ENCODE assay signal across 10 cellular contexts in genomic region chr1:227299238-227299637, GRCh38. TPM values are rescaled to one million over a fixed set of nuclear protein-coding genes. Genes with fewer than 3 reads are reported as not detected.
A peak's percentile ranks its signal among the peaks of the same experiment; 100 is the strongest.
DNase-seq lines count a peak whose midpoint lies in the region; ATAC-seq, FAIRE-seq and TF ChIP-seq lines count a peak whose summit lies in the region.
"Had no signal": no experiment of that assay in that cellular context is flagged by ENCODE, and none has a peak within 500 bp of the region (broad histone marks: within the 10 kb centered on the region; RNA-seq: fewer than 3 reads in every experiment).

No MANE protein-coding gene starts in this region.

- H3K9me3 Mint-ChIP-seq in osteocyte (ENCODE audit: unreplicated experiment) (peaks cover 5% of the 10 kb centered on the region), CD14-positive monocyte (peaks cover 0 to 2% (median 1%) of the 10 kb centered on the region in 7 donors)
- H3K9me3 Mint-ChIP-seq in activated T-helper 1 cell treated with anti-CD3 and anti-CD28 coated beads, Interleukin-12 subunit alpha, Interleukin-12 subunit beta, Interleukin-2, Interleukin-4 antibody, amounts not matched to agents 30 ng/mL and 10 ng/mL and 1 ng/mL, durations not matched to agents 14 hours and 24 hours and 36 hours, result no peaks in the 10 kb centered on the region

- peak overlapping the region; percentile 66 for H3K4me3 Mint-ChIP-seq in osteocyte (ENCODE audit: unreplicated experiment)
- no peak overlapping the region for H3K4me3 Mint-ChIP-seq in CD14-positive monocyte
- no peak overlapping the region for H3K4me3 Mint-ChIP-seq in activated T-helper 1 cell treated with anti-CD3 and anti-CD28 coated beads, Interleukin-12 subunit alpha, Interleukin-12 subunit beta, Interleukin-2, Interleukin-4 antibody, amounts not matched to agents 30 ng/mL and 10 ng/mL and 1 ng/mL, durations not matched to agents 14 hours and 24 hours and 36 hours

- ATAC-seq in HG03135 (IDR thresholded peaks at IDR 0.05; ENCODE audit: unreplicated experiment), result no peak

- H3K36me3 Mint-ChIP-seq in osteocyte (ENCODE audit: unreplicated experiment) (peaks cover 20% of the 10 kb centered on the region), CD14-positive monocyte (no peaks in the 10 kb centered on the region)
- no peaks in the 10 kb centered on the region for H3K36me3 Mint-ChIP-seq in activated T-helper 1 cell treated with anti-CD3 and anti-CD28 coated beads, Interleukin-12 subunit alpha, Interleukin-12 subunit beta, Interleukin-2, Interleukin-4 antibody, amounts not matched to agents 30 ng/mL and 10 ng/mL and 1 ng/mL, durations not matched to agents 14 hours and 24 hours and 36 hours (ENCODE audit: low read depth)

- H3K27ac ChIP-seq in SJCRH30 (peak overlapping the region; percentile 37), epithelial cell of prostate (peak overlapping the region; percentile 79)
- H3K27ac ChIP-seq: prostate gland had no signal

- TF ChIP-seq CTCF in D721Med (IDR thresholded peaks at IDR 0.05; ENCODE audit: insufficient read depth, missing control alignments) (no peak), osteocyte (IDR thresholded peaks at IDR 0.05) (no peak), CD14-positive monocyte (IDR thresholded peaks at IDR 0.05) (no peak)

- H3K4me1 Mint-ChIP-seq in osteocyte (ENCODE audit: unreplicated experiment) (peaks cover 67% of the 10 kb centered on the region), CD14-positive monocyte (peaks cover 5% of the 10 kb centered on the region)
- no peaks in the 10 kb centered on the region for H3K4me1 Mint-ChIP-seq in activated T-helper 1 cell treated with anti-CD3 and anti-CD28 coated beads, Interleukin-12 subunit alpha, Interleukin-12 subunit beta, Interleukin-2, Interleukin-4 antibody, amounts not matched to agents 30 ng/mL and 10 ng/mL and 1 ng/mL, durations not matched to agents 14 hours and 24 hours and 36 hours (ENCODE audit: low read depth)

- H3K27ac Mint-ChIP-seq in osteocyte (ENCODE audit: unreplicated experiment) (peak overlapping the region; percentile 85), CD14-positive monocyte (no peak overlapping the region)
- H3K27ac Mint-ChIP-seq in activated T-helper 1 cell treated with anti-CD3 and anti-CD28 coated beads, Interleukin-12 subunit alpha, Interleukin-12 subunit beta, Interleukin-2, Interleukin-4 antibody, amounts not matched to agents 30 ng/mL and 10 ng/mL and 1 ng/mL, durations not matched to agents 14 hours and 24 hours and 36 hours, result no peak overlapping the region

- no peak overlapping the region for H3K4me3 ChIP-seq in SJCRH30
- H3K4me3 ChIP-seq: prostate gland had no signal

- H3K27me3 Mint-ChIP-seq in osteocyte (ENCODE audit: unreplicated experiment) (no peaks in the 10 kb centered on the region), CD14-positive monocyte (ENCODE audit: low read depth in 3 of 3) (no peaks in the 10 kb centered on the region)
- H3K27me3 Mint-ChIP-seq in activated T-helper 1 cell treated with anti-CD3 and anti-CD28 coated beads, Interleukin-12 subunit alpha, Interleukin-12 subunit beta, Interleukin-2, Interleukin-4 antibody, amounts not matched to agents 30 ng/mL and 10 ng/mL and 1 ng/mL, durations not matched to agents 14 hours and 24 hours and 36 hours (ENCODE audit: insufficient read depth), result peaks cover 5% of the 10 kb centered on the region

- peaks cover 7% of the 10 kb centered on the region for H3K9me3 ChIP-seq in SJCRH30 (replicated peaks)
- H3K9me3 ChIP-seq: prostate gland had no signal

- H3K36me3 ChIP-seq in SJCRH30, result peaks cover 6% of the 10 kb centered on the region
- H3K36me3 ChIP-seq: prostate gland had no signal

- peak; percentile 87 for FAIRE-seq in D721Med (lab: Jason Lieb, UNC)

- intact Hi-C loops in CD14-positive monocyte (cut with micrococcal nuclease), result no loop called here
- intact Hi-C loops in activated T-helper 1 cell treated with anti-CD3 and anti-CD28 coated beads, Interleukin-12 subunit alpha, Interleukin-12 subunit beta, Interleukin-2, Interleukin-4 antibody, amounts not matched to agents 30 ng/mL and 10 ng/mL and 1 ng/mL, durations not matched to agents 14 hours and 24 hours and 36 hours (cut with micrococcal nuclease), result no loop called here

- H3K4me1 ChIP-seq in SJCRH30, result peaks cover 14% of the 10 kb centered on the region
- H3K4me1 ChIP-seq: prostate gland had no signal

- H3K27me3 ChIP-seq in SJCRH30, result no peaks in the 10 kb centered on the region

- no peak for DNase-seq in D721Med (ENCODE audit: insufficient read length, low spot score)
- DNase-seq in SJCRH30, result no peak
- DNase-seq in epithelial cell of prostate (ENCODE audit: low read depth, low spot score), result no peak
- no peak for DNase-seq in osteocyte (ENCODE audit: extremely low spot score, unreplicated experiment)
- DNase-seq in midbrain (lab: John Stamatoyannopoulos, UW), result no peak
- DNase-seq in CD14-positive monocyte (ENCODE audit: low spot score), result no peak
- no peak for DNase-seq in activated T-helper 1 cell treated with anti-CD3 and anti-CD28 coated beads, Interleukin-12 subunit alpha, Interleukin-12 subunit beta, Interleukin-2, Interleukin-4 antibody, amounts not matched to agents 30 ng/mL and 10 ng/mL and 1 ng/mL, durations not matched to agents 14 hours and 24 hours and 36 hours (ENCODE audit: low spot score)
- DNase-seq: NCI-H345 had no signal

RNA-seq across cellular contexts. Expression of gene CDC42BPA, which starts 19.1 kb away (rescaled TPM):
- 50.8 and 57.1 TPM in 2 replicates for total RNA-seq in SJCRH30 (2014; rRNA removed; shearing (Covaris generic))
- 92.8 and 95.7 TPM in 2 replicates for total RNA-seq in osteocyte
- under 1 TPM; 0.20 to 0.39 TPM for polyA plus RNA-seq in CD14-positive monocyte
- total RNA-seq in activated T-helper 1 cell treated with anti-CD3 and anti-CD28 coated beads, Interleukin-12 subunit alpha, Interleukin-12 subunit beta, Interleukin-2, Interleukin-4 antibody, amounts not matched to agents 30 ng/mL and 10 ng/mL and 1 ng/mL, durations not matched to agents 14 hours and 24 hours and 36 hours, result 1.0 and 1.9 TPM in 2 replicates

Comparison
In these comparisons a context has a peak if more than half of its experiments do, and no peak if none do; other contexts are left out.
1. RNA of gene CDC42BPA, which starts 19.1 kb away (total RNA-seq): 92.8 to 95.7 TPM in osteocyte and 50.8 to 57.1 TPM in SJCRH30; 1.0 to 1.9 TPM in activated T-helper 1 cell treated with anti-CD3 and anti-CD28 coated beads, Interleukin-12 subunit alpha, Interleukin-12 subunit beta, Interleukin-2, Interleukin-4 antibody, amounts not matched to agents 30 ng/mL and 10 ng/mL and 1 ng/mL, durations not matched to agents 14 hours and 24 hours and 36 hours; every median in the first group is over 10 times any median in the second.